Comparison of ENCODE assay signal across 14 cellular contexts in the genomic region with DNA sequence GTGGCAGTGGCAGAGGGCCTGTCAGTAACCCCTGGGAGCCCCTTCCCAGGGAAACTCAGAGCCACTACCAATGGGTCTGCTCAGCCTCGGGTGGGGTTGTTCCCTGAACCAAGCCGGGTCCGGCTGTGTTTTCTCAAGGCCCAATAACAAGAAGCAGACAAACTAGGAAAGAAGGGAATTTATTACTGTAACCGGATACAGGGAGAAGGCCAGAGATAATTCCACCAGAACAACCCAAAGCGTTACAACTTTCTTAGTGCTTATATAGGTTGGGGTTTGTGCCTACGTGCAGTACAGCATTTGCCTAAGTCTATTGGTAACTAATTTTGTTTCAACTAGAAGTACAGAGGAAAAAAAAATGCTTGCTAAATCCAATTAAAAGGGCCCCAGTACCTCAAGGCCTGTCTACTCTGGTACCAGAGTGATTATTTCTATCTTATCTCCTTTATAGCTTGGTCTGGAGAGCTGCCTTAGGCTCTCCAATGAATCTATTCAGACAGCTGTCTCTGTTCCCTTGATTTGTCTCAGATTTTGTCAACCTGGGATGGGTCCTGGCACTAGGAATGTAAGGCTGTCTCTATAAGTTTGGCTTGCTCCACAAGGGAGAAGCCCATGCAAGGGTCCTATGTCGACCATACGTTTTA. TPM values are rescaled to one million over a fixed set of nuclear protein-coding genes. Genes with fewer than 3 reads are reported as not detected.
"Had no signal": no experiment of that assay in that cellular context is flagged by ENCODE, and none has a peak within 500 bp of the region (broad histone marks: within the 10 kb centered on the region; RNA-seq: fewer than 3 reads in every experiment).

No MANE protein-coding gene starts in this region.

- H3K36me3 ChIP-seq: left ventricle myocardium inferior, suprapubic skin had no signal

- H3K27ac Mint-ChIP-seq: activated CD4-positive, alpha-beta T cell treated with anti-CD3 and anti-CD28 coated beads, Interleukin-2, amount 10 ng/mL, durations not matched to agents 24 days and 14 days; activated naive CD8-positive, alpha-beta T cell treated with anti-CD3 and anti-CD28 coated beads for 36 hours; activated T-cell treated with anti-CD3 and anti-CD28 coated beads, Interleukin-2, amount 50 U/mL, for 72 hours; stimulated activated naive CD8-positive, alpha-beta T cell treated with anti-CD3 and anti-CD28 coated beads, Interleukin-15, Interleukin-2, amounts not matched to agents 100 ng/mL and 50 ng/mL, for 24 hours; T-helper 2 cell treated with Interferon-gamma antibody and Interleukin-4, amounts not matched to agents 5 μg/mL and 100 μg/mL, for 36 hours; type B pancreatic cell had no signal

- H3K4me1 ChIP-seq: left ventricle myocardium inferior, suprapubic skin had no signal

- H3K4me3 ChIP-seq: left ventricle myocardium inferior, suprapubic skin had no signal

- H3K9me3 ChIP-seq: left ventricle myocardium inferior, suprapubic skin had no signal

- DNase-seq: activated CD4-positive, alpha-beta T cell treated with anti-CD3 and anti-CD28 coated beads, Interleukin-2, amount 10 ng/mL, durations not matched to agents 24 days and 14 days; activated CD4-positive, CD25-positive, alpha-beta regulatory T cell; activated CD8-positive, alpha-beta memory T cell treated with anti-CD3 and anti-CD28 coated beads, Interleukin-2, amount 50 U/mL, for 4 hours; activated CD8-positive, alpha-beta T cell treated with anti-CD3 and anti-CD28 coated beads, Interleukin-2, amount 10 ng/mL, durations not matched to agents 7 days and 5 days; activated gamma-delta T cell; activated naive CD8-positive, alpha-beta T cell treated with anti-CD3 and anti-CD28 coated beads for 36 hours; activated T-cell treated with anti-CD3 and anti-CD28 coated beads, Interleukin-2, amount 50 U/mL, for 72 hours; left ventricle myocardium inferior; naive thymus-derived CD8-positive, alpha-beta T cell had no signal

- H3K27me3 ChIP-seq: suprapubic skin had no signal

- H3K27me3 Mint-ChIP-seq: type B pancreatic cell had no signal

- H3K9me3 Mint-ChIP-seq: activated naive CD8-positive, alpha-beta T cell treated with anti-CD3 and anti-CD28 coated beads for 36 hours; T-helper 2 cell treated with Interferon-gamma antibody and Interleukin-4, amounts not matched to agents 5 μg/mL and 100 μg/mL, for 36 hours had no signal

- ATAC-seq: activated CD8-positive, alpha-beta T cell treated with anti-CD3 and anti-CD28 coated beads, Interleukin-2, amount 10 ng/mL, durations not matched to agents 7 days and 5 days; activated T-cell treated with anti-CD3 and anti-CD28 coated beads, Interleukin-2, amount 50 U/mL, for 72 hours; naive thymus-derived CD8-positive, alpha-beta T cell; right cardiac atrium had no signal

- H3K4me3 Mint-ChIP-seq: activated CD4-positive, alpha-beta T cell treated with anti-CD3 and anti-CD28 coated beads, Interleukin-2, amount 10 ng/mL, durations not matched to agents 24 days and 14 days; activated CD8-positive, alpha-beta T cell treated with anti-CD3 and anti-CD28 coated beads, Interleukin-2, amount 10 ng/mL, durations not matched to agents 7 days and 5 days; activated naive CD8-positive, alpha-beta T cell treated with anti-CD3 and anti-CD28 coated beads for 36 hours; activated T-cell treated with anti-CD3 and anti-CD28 coated beads, Interleukin-2, amount 50 U/mL, for 72 hours; naive thymus-derived CD8-positive, alpha-beta T cell; stimulated activated naive CD8-positive, alpha-beta T cell treated with anti-CD3 and anti-CD28 coated beads, Interleukin-15, Interleukin-2, amounts not matched to agents 100 ng/mL and 50 ng/mL, for 24 hours; T-helper 2 cell treated with Interferon-gamma antibody and Interleukin-4, amounts not matched to agents 5 μg/mL and 100 μg/mL, for 36 hours; type B pancreatic cell had no signal

- H3K36me3 Mint-ChIP-seq: activated naive CD8-positive, alpha-beta T cell treated with anti-CD3 and anti-CD28 coated beads for 36 hours had no signal

- H3K27ac ChIP-seq: left ventricle myocardium inferior, suprapubic skin had no signal

RNA-seq across cellular contexts. Expression of gene CCDC190, which starts 57.3 kb away (rescaled TPM):
- total RNA-seq: activated CD4-positive, alpha-beta T cell treated with anti-CD3 and anti-CD28 coated beads, Interleukin-2, amount 10 ng/mL, durations not matched to agents 24 days and 14 days; activated CD8-positive, alpha-beta T cell treated with anti-CD3 and anti-CD28 coated beads, Interleukin-2, amount 10 ng/mL, durations not matched to agents 7 days and 5 days; activated naive CD8-positive, alpha-beta T cell treated with anti-CD3 and anti-CD28 coated beads for 36 hours; activated T-cell treated with anti-CD3 and anti-CD28 coated beads, Interleukin-2, amount 50 U/mL, for 72 hours; naive thymus-derived CD8-positive, alpha-beta T cell; suprapubic skin had no signal
